Comparison of ENCODE assay signal across 1 cellular context in the genomic region with DNA sequence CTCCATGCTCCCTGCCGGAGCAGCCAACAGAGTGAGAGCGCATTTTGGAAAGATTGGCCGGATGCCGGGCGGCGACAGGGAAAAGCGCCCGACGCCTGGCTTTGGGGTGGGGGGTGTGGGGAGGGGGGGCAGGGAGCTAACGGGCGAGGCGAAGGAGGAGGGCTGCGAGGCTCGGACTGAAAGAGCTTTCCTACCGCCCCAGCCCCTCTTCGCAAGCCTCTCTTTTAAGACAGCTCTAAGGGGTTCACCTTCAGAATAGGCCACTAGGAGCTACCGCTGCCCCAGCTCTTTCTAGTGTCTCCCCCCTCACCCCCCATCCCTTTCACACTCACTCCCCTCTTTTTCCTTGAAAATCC.
TF ChIP-seq lines count a peak whose summit lies in the region.

No MANE protein-coding gene starts in this region.

TF ChIP-seq in HepG2, 621 proteins besides CTCF, POLR2A, EP300 and RAD21:
- no peak for TF ChIP-seq MEF2D (CRISPR knock-in tag; IDR thresholded peaks at IDR 0.05)
- no peak for TF ChIP-seq HOXA9 (CRISPR knock-in tag; IDR thresholded peaks at IDR 0.05; ENCODE audit: borderline replicate concordance)
- TF ChIP-seq AHR (CRISPR knock-in tag; IDR thresholded peaks at IDR 0.05): no peak
- TF ChIP-seq U2AF1 (optimal IDR thresholded peaks at IDR 0.05; ENCODE audit: low read depth, low read length): no peak
- TF ChIP-seq HHEX (CRISPR knock-in tag; IDR thresholded peaks at IDR 0.05): no peak
- TF ChIP-seq REL (CRISPR knock-in tag; conservative IDR thresholded peaks at IDR 0.05): no peak
- no peak for TF ChIP-seq ARID2 (CRISPR knock-in tag; IDR thresholded peaks at IDR 0.05; ENCODE audit: borderline replicate concordance)
- TF ChIP-seq ZNF296 (CRISPR knock-in tag; conservative IDR thresholded peaks at IDR 0.05): no peak
- TF ChIP-seq SRY (CRISPR knock-in tag; IDR thresholded peaks at IDR 0.05): no peak
- TF ChIP-seq, protein P1, sequence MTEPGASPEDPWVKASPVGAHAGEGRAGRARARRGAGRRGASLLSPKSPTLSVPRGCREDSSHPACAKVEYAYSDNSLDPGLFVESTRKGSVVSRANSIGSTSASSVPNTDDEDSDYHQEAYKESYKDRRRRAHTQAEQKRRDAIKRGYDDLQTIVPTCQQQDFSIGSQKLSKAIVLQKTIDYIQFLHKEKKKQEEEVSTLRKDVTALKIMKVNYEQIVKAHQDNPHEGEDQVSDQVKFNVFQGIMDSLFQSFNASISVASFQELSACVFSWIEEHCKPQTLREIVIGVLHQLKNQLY (CRISPR knock-in tag; IDR thresholded peaks at IDR 0.05): no peak
- TF ChIP-seq, protein P2, sequence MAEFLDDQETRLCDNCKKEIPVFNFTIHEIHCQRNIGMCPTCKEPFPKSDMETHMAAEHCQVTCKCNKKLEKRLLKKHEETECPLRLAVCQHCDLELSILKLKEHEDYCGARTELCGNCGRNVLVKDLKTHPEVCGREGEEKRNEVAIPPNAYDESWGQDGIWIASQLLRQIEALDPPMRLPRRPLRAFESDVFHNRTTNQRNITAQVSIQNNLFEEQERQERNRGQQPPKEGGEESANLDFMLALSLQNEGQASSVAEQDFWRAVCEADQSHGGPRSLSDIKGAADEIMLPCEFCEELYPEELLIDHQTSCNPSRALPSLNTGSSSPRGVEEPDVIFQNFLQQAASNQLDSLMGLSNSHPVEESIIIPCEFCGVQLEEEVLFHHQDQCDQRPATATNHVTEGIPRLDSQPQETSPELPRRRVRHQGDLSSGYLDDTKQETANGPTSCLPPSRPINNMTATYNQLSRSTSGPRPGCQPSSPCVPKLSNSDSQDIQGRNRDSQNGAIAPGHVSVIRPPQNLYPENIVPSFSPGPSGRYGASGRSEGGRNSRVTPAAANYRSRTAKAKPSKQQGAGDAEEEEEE (CRISPR knock-in tag; IDR thresholded peaks at IDR 0.05; ENCODE audit: borderline replicate concordance): no peak
- no peak for TF ChIP-seq CEBPB (IDR thresholded peaks at IDR 0.05; ENCODE audit: borderline replicate concordance, low read depth, low read length)
- no peak for TF ChIP-seq SP140L (CRISPR knock-in tag; IDR thresholded peaks at IDR 0.05; ENCODE audit: borderline replicate concordance)
- no peak for TF ChIP-seq RBFOX2 (IDR thresholded peaks at IDR 0.05; ENCODE audit: low read depth, low read length)
- TF ChIP-seq, protein P3, sequence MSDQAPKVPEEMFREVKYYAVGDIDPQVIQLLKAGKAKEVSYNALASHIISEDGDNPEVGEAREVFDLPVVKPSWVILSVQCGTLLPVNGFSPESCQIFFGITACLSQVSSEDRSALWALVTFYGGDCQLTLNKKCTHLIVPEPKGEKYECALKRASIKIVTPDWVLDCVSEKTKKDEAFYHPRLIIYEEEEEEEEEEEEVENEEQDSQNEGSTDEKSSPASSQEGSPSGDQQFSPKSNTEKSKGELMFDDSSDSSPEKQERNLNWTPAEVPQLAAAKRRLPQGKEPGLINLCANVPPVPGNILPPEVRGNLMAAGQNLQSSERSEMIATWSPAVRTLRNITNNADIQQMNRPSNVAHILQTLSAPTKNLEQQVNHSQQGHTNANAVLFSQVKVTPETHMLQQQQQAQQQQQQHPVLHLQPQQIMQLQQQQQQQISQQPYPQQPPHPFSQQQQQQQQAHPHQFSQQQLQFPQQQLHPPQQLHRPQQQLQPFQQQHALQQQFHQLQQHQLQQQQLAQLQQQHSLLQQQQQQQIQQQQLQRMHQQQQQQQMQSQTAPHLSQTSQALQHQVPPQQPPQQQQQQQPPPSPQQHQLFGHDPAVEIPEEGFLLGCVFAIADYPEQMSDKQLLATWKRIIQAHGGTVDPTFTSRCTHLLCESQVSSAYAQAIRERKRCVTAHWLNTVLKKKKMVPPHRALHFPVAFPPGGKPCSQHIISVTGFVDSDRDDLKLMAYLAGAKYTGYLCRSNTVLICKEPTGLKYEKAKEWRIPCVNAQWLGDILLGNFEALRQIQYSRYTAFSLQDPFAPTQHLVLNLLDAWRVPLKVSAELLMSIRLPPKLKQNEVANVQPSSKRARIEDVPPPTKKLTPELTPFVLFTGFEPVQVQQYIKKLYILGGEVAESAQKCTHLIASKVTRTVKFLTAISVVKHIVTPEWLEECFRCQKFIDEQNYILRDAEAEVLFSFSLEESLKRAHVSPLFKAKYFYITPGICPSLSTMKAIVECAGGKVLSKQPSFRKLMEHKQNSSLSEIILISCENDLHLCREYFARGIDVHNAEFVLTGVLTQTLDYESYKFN (CRISPR knock-in tag; conservative IDR thresholded peaks at IDR 0.05): no peak
- no peak for TF ChIP-seq SAP130 (CRISPR knock-in tag; IDR thresholded peaks at IDR 0.05; ENCODE audit: low read depth)
- TF ChIP-seq NFATC3 (CRISPR knock-in tag; IDR thresholded peaks at IDR 0.05): no peak
- TF ChIP-seq, protein P4, sequence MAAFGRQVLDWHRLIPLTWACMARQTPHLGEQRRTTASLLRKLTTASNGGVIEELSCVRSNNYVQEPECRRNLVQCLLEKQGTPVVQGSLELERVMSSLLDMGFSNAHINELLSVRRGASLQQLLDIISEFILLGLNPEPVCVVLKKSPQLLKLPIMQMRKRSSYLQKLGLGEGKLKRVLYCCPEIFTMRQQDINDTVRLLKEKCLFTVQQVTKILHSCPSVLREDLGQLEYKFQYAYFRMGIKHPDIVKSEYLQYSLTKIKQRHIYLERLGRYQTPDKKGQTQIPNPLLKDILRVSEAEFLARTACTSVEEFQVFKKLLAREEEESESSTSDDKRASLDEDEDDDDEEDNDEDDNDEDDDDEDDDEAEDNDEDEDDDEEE (CRISPR knock-in tag; IDR thresholded peaks at IDR 0.05): no peak
